In genomic region chr14:59133202-59133601, GRCh38 we compare ENCODE assay signal across 14 cellular contexts. TPM values are rescaled to one million over a fixed set of nuclear protein-coding genes. Genes with fewer than 3 reads are reported as not detected.
DNase-seq lines count a peak whose midpoint lies in the region; ATAC-seq and TF ChIP-seq lines count a peak whose summit lies in the region.
"Had no signal": no experiment of that assay in that cellular context is flagged by ENCODE, and none has a peak within 500 bp of the region (broad histone marks: within the 10 kb centered on the region; RNA-seq: fewer than 3 reads in every experiment).

No MANE protein-coding gene starts in this region.

- H3K9me3 Mint-ChIP-seq in GM23338 (no peaks in the 10 kb centered on the region), chondrocyte (ENCODE audit: low read depth) (no peaks in the 10 kb centered on the region), neural progenitor cell (no peaks in the 10 kb centered on the region)
- H3K9me3 Mint-ChIP-seq: activated T-cell treated with anti-CD3 and anti-CD28 coated beads, Interleukin-2, amount 50 U/mL, for 24 hours; naive B cell had no signal

- no peak overlapping the region for H3K4me3 ChIP-seq in GM23338
- H3K4me3 ChIP-seq in neural progenitor cell = no peak overlapping the region
- H3K4me3 ChIP-seq: GM12878, testis had no signal

- H3K27me3 Mint-ChIP-seq in GM23338 (ENCODE audit: insufficient read depth, low read depth, poor library complexity) (peaks cover 1% of the 10 kb centered on the region), chondrocyte (ENCODE audit: low read depth) (peaks cover 3% of the 10 kb centered on the region), neural progenitor cell (ENCODE audit: insufficient read depth, low read depth) (peaks cover 3% of the 10 kb centered on the region)

- H3F3A ChIP-seq in GM23338 (replicated peaks; ENCODE audit: low read depth) (no peaks in the 10 kb centered on the region), neural progenitor cell (ENCODE audit: low read depth) (no peaks in the 10 kb centered on the region)

- no peaks in the 10 kb centered on the region for H3K27me3 ChIP-seq in GM23338 (ENCODE audit: insufficient read depth)
- no peaks in the 10 kb centered on the region for H3K27me3 ChIP-seq in neural progenitor cell
- H3K27me3 ChIP-seq: testis had no signal

- H3K4me1 ChIP-seq in GM23338 (ENCODE audit: insufficient read depth) (no peaks in the 10 kb centered on the region), neural progenitor cell (no peaks in the 10 kb centered on the region)

- H3K79me2 ChIP-seq in GM23338 (replicated peaks; ENCODE audit: insufficient read depth) (no peaks in the 10 kb centered on the region), neural progenitor cell (ENCODE audit: low read depth) (no peaks in the 10 kb centered on the region)

- H3K27ac Mint-ChIP-seq in GM23338 (no peak overlapping the region), chondrocyte (ENCODE audit: unreplicated experiment) (no peak overlapping the region), neural progenitor cell (no peak overlapping the region)
- H3K27ac Mint-ChIP-seq: activated T-cell treated with anti-CD3 and anti-CD28 coated beads, Interleukin-2, amount 50 U/mL, for 24 hours had no signal

- H2AFZ ChIP-seq in GM23338 (no peak overlapping the region), neural progenitor cell (replicated peaks) (no peak overlapping the region)

- ATAC-seq in GM23338 (no peak), HG02970 (IDR thresholded peaks at IDR 0.05; ENCODE audit: low FRiP score, unreplicated experiment) (no peak)
- ATAC-seq: GM12878 had no signal

- H3K9me3 ChIP-seq in neural progenitor cell (ENCODE audit: low read depth) = no peaks in the 10 kb centered on the region
- H3K9me3 ChIP-seq: testis had no signal

- H4K20me1 ChIP-seq in GM23338 (replicated peaks; ENCODE audit: insufficient read depth) = no peaks in the 10 kb centered on the region
- H4K20me1 ChIP-seq in neural progenitor cell (ENCODE audit: low read depth) = no peaks in the 10 kb centered on the region

- peak; percentile 35 to 58; a peak in 3 of 4 replicates for TF ChIP-seq CTCF in GM23338 (conservative IDR thresholded peaks at IDR 0.05; ENCODE audit: low read depth in 2 of 2)
- TF ChIP-seq CTCF in chondrocyte (IDR thresholded peaks at IDR 0.05) = peak; percentile 67
- peak; percentile 47 for TF ChIP-seq CTCF in neural progenitor cell (IDR thresholded peaks at IDR 0.05)

- no peaks in the 10 kb centered on the region for H3K36me3 Mint-ChIP-seq in GM23338 (ENCODE audit: low read depth)
- no peaks in the 10 kb centered on the region for H3K36me3 Mint-ChIP-seq in chondrocyte (ENCODE audit: low read depth)
- H3K36me3 Mint-ChIP-seq in neural progenitor cell = no peaks in the 10 kb centered on the region
- H3K36me3 Mint-ChIP-seq: naive B cell had no signal

- H3K4me3 Mint-ChIP-seq in GM23338 (no peak overlapping the region), chondrocyte (ENCODE audit: unreplicated experiment) (no peak overlapping the region), neural progenitor cell (no peak overlapping the region)
- H3K4me3 Mint-ChIP-seq: activated T-cell treated with anti-CD3 and anti-CD28 coated beads, Interleukin-2, amount 50 U/mL, for 24 hours; naive B cell had no signal

- H3K4me2 ChIP-seq in GM23338 (no peak overlapping the region), neural progenitor cell (no peak overlapping the region)

- H3K4me1 Mint-ChIP-seq in GM23338 (peaks cover 6% of the 10 kb centered on the region; the same call in 2 of the 3 replicates), chondrocyte (ENCODE audit: low read depth) (peaks cover 18% of the 10 kb centered on the region), neural progenitor cell (peaks cover 15% of the 10 kb centered on the region)
- H3K4me1 Mint-ChIP-seq: naive B cell had no signal

- DNase-seq in GM23338 (ENCODE audit: low spot score) = peak; percentile 37
- peak; percentile 42 for DNase-seq in NCI-H69 (lab: John Stamatoyannopoulos, UW)
- no peak for DNase-seq in chondrocyte (ENCODE audit: low spot score)
- peak; percentile 14 for DNase-seq in neural progenitor cell (ENCODE audit: low spot score)
- DNase-seq in NAMALWA (ENCODE audit: low spot score) = no peak
- no peak for DNase-seq in GOT3 (lab: John Stamatoyannopoulos, UW)
- DNase-seq: activated T-cell treated with anti-CD3 and anti-CD28 coated beads, Interleukin-2, amount 50 U/mL, for 24 hours; cortex of kidney; naive B cell; NCI-H345; T1000; testis had no signal

- H3K9me2 ChIP-seq in GM23338 (ENCODE audit: insufficient read depth) = peaks cover 8% of the 10 kb centered on the region

- no peak overlapping the region for H3K9ac ChIP-seq in neural progenitor cell

- H3K27ac ChIP-seq in GM23338 (ENCODE audit: low read depth) = no peak overlapping the region
- H3K27ac ChIP-seq in neural progenitor cell = no peak overlapping the region
- H3K27ac ChIP-seq: testis had no signal

- H3K36me3 ChIP-seq in GM23338 (ENCODE audit: insufficient read depth) = no peaks in the 10 kb centered on the region
- no peaks in the 10 kb centered on the region for H3K36me3 ChIP-seq in neural progenitor cell

TF ChIP-seq in GM23338, 12 proteins besides CTCF, POLR2A, EP300 and RAD21 (continues in another document):
- no peak for TF ChIP-seq JUNB (IDR thresholded peaks at IDR 0.05; ENCODE audit: unreplicated experiment)
- TF ChIP-seq ZNF462 (CRISPR knock-in tag; IDR thresholded peaks at IDR 0.05) = no peak
- TF ChIP-seq ZNF331 (CRISPR knock-in tag; IDR thresholded peaks at IDR 0.05; ENCODE audit: low read depth) = no peak
- no peak for TF ChIP-seq NANOG (IDR thresholded peaks at IDR 0.05; ENCODE audit: borderline replicate concordance)

RNA-seq across cellular contexts. Expression of gene DAAM1, which starts 55.3 kb away (rescaled TPM):
- total RNA-seq in GM23338 (2014; rRNA removed; shearing (Covaris generic)) = 36.3 and 51.1 TPM in 2 replicates
- polyA plus RNA-seq in GM23338 (2016; fragmentation: Nextera tagmentation; extraction: Ambion mirVana) = 28.4 and 42.1 TPM in 2 replicates
- 24.1 to 40.7 TPM (median 25.1 TPM) in 3 replicates for total RNA-seq in chondrocyte
- total RNA-seq in neural progenitor cell (ENCODE audit: low replicate concordance) = 22.5 and 39.5 TPM in 2 replicates

Comparison
In these comparisons a context has a peak if more than half of its experiments do, and no peak if none do; other contexts are left out.
1. DNase-seq: peak in GM23338 (single experiment), NCI-H69 (single experiment) and neural progenitor cell (single experiment); none in chondrocyte (single experiment), NAMALWA (single experiment) and GOT3 (single experiment).
2. Peak in every context shown above with its lines, with median percentiles within 50 percentile points of each other: CTCF ChIP-seq.